8 cellular contexts compared by ENCODE assay signal in genomic region chr2:85589982-85590791, GRCh38. TPM values are rescaled to one million over a fixed set of nuclear protein-coding genes. Genes with fewer than 3 reads are reported as not detected.
DNase-seq lines count a peak whose midpoint lies in the region; ATAC-seq and TF ChIP-seq lines count a peak whose summit lies in the region.

No MANE protein-coding gene starts in this region.

- ATAC-seq in activated naive CD8-positive, alpha-beta T cell treated with anti-CD3 and anti-CD28 coated beads, Interleukin-2, amount 50 U/mL, for 24 hours = no peak
- peak; percentile 10 for ATAC-seq in body of pancreas
- ATAC-seq in GM19035 (IDR thresholded peaks at IDR 0.05; ENCODE audit: unreplicated experiment) = no peak
- ATAC-seq in HG02610 (IDR thresholded peaks at IDR 0.05; ENCODE audit: unreplicated experiment) = no peak

- intact Hi-C loops in body of pancreas (cut with DNase I) = no loop called here

- no peak overlapping the region for H3K4me3 Mint-ChIP-seq in activated naive CD8-positive, alpha-beta T cell
- no peak overlapping the region for H3K4me3 Mint-ChIP-seq in activated naive CD8-positive, alpha-beta T cell treated with anti-CD3 and anti-CD28 coated beads, Interleukin-2, amount 50 U/mL, for 24 hours
- H3K4me3 Mint-ChIP-seq in type B pancreatic cell = peak overlapping the region; percentile 14

- 50 to 52% methylated on average over 7 of the region's 7 CpGs for WGBS in body of pancreas, 2 donors
- WGBS in liver = 34% methylated on average over 7 of the region's 7 CpGs

- H3K9me3 Mint-ChIP-seq in activated naive CD8-positive, alpha-beta T cell (ENCODE audit: low read depth) = no peaks in the 10 kb centered on the region
- H3K9me3 Mint-ChIP-seq in activated naive CD8-positive, alpha-beta T cell treated with anti-CD3 and anti-CD28 coated beads, Interleukin-2, amount 50 U/mL, for 24 hours = no peaks in the 10 kb centered on the region
- H3K9me3 Mint-ChIP-seq in type B pancreatic cell = no peaks in the 10 kb centered on the region

- no peak for DNase-seq in activated naive CD8-positive, alpha-beta T cell treated with anti-CD3 and anti-CD28 coated beads, Interleukin-2, amount 50 U/mL, for 24 hours
- peak in 3 of 4 donors; percentile 51 to 67 (median 53) for DNase-seq in body of pancreas
- no peak for DNase-seq in type B pancreatic cell (ENCODE audit: extremely low spot score, unreplicated experiment)
- DNase-seq in ureter (ENCODE audit: low spot score) = no peak

- TF ChIP-seq POLR2A in body of pancreas (IDR thresholded peaks at IDR 0.05) = no peak

- peak in 1 of 2 donors; percentile 28 for TF ChIP-seq RAD21 in liver (IDR thresholded peaks at IDR 0.05)

- no peaks in the 10 kb centered on the region for H3K36me3 Mint-ChIP-seq in activated naive CD8-positive, alpha-beta T cell
- no peaks in the 10 kb centered on the region for H3K36me3 Mint-ChIP-seq in activated naive CD8-positive, alpha-beta T cell treated with anti-CD3 and anti-CD28 coated beads, Interleukin-2, amount 50 U/mL, for 24 hours (ENCODE audit: low read depth)
- no peaks in the 10 kb centered on the region for H3K36me3 Mint-ChIP-seq in type B pancreatic cell

- no peaks in the 10 kb centered on the region for H3K27me3 ChIP-seq in body of pancreas
- H3K27me3 ChIP-seq in liver (ENCODE audit: control insufficient read depth in 4 of 4, insufficient read depth in 4 of 4, low read length in 3 of 4) = no peaks in the 10 kb centered on the region

- peaks cover 37% of the 10 kb centered on the region for H3K4me1 Mint-ChIP-seq in activated naive CD8-positive, alpha-beta T cell (ENCODE audit: low read depth)
- peaks cover 36% of the 10 kb centered on the region for H3K4me1 Mint-ChIP-seq in activated naive CD8-positive, alpha-beta T cell treated with anti-CD3 and anti-CD28 coated beads, Interleukin-2, amount 50 U/mL, for 24 hours
- peaks cover 40% of the 10 kb centered on the region for H3K4me1 Mint-ChIP-seq in type B pancreatic cell (ENCODE audit: unreplicated experiment)

- H3K27ac Mint-ChIP-seq in activated naive CD8-positive, alpha-beta T cell = peak overlapping the region; percentile 66
- no peak overlapping the region for H3K27ac Mint-ChIP-seq in activated naive CD8-positive, alpha-beta T cell treated with anti-CD3 and anti-CD28 coated beads, Interleukin-2, amount 50 U/mL, for 24 hours
- H3K27ac Mint-ChIP-seq in type B pancreatic cell = peak overlapping the region; percentile 72

- no peaks in the 10 kb centered on the region for H3K27me3 Mint-ChIP-seq in activated naive CD8-positive, alpha-beta T cell
- H3K27me3 Mint-ChIP-seq in activated naive CD8-positive, alpha-beta T cell treated with anti-CD3 and anti-CD28 coated beads, Interleukin-2, amount 50 U/mL, for 24 hours = no peaks in the 10 kb centered on the region
- H3K27me3 Mint-ChIP-seq in type B pancreatic cell = no peaks in the 10 kb centered on the region

- H3K27ac ChIP-seq in body of pancreas = peak overlapping the region; percentile 49 to 79 (median 70)
- H3K27ac ChIP-seq in liver (ENCODE audit: low read depth in 1 of 2, low read length in 2 of 2) = peak overlapping the region; percentile 53 to 74

- H3K36me3 ChIP-seq in body of pancreas (replicated peaks in 1 of 2; ENCODE audit: insufficient read depth in 1 of 2, low read depth in 2 of 2) (no peaks in the 10 kb centered on the region), liver (ENCODE audit: control insufficient read depth in 4 of 4, insufficient read depth in 3 of 4, low read depth in 1 of 4, low read length in 3 of 4) (no peaks in the 10 kb centered on the region)

- peaks cover 74% of the 10 kb centered on the region for H3K4me1 ChIP-seq in body of pancreas
- H3K4me1 ChIP-seq in liver (ENCODE audit: control insufficient read depth in 4 of 4, insufficient read depth in 4 of 4, low read length in 3 of 4) = peaks cover 10 to 40% (median 27%) of the 10 kb centered on the region in 4 donors

- TF ChIP-seq CTCF in body of pancreas (IDR thresholded peaks at IDR 0.05) (no peak), liver (IDR thresholded peaks at IDR 0.05; ENCODE audit: low read depth, low read length, missing input control) (no peak), type B pancreatic cell (conservative IDR thresholded peaks at IDR 0.05) (no peak)

- H3K4me3 ChIP-seq in body of pancreas = no peak overlapping the region
- no peak overlapping the region for H3K4me3 ChIP-seq in liver (ENCODE audit: low read depth in 1 of 3, low read length in 3 of 3)

- H3K9ac ChIP-seq in liver (ENCODE audit: low read depth in 1 of 2, low read length in 2 of 2) = no peak overlapping the region

- H3K9me3 ChIP-seq in body of pancreas (no peaks in the 10 kb centered on the region), liver (ENCODE audit: control insufficient read depth in 4 of 4, low read length in 3 of 4) (no peaks in the 10 kb centered on the region)

TF ChIP-seq in liver, 16 proteins besides CTCF, POLR2A, EP300 and RAD21 (continues in another document):
- TF ChIP-seq RXRA (IDR thresholded peaks at IDR 0.05) (peak in 1 of 2 donors; percentile 29), NR2F2 (IDR thresholded peaks at IDR 0.05) (peak; percentile 26), FOXA2 (IDR thresholded peaks at IDR 0.05) (peak; percentile 65), TAF1 (conservative IDR thresholded peaks at IDR 0.05) (no peak), SP1 (IDR thresholded peaks at IDR 0.05) (peak; percentile 53), ZBTB33 (IDR thresholded peaks at IDR 0.05) (no peak), MAX (IDR thresholded peaks at IDR 0.05) (peak; percentile 26), YY1 (IDR thresholded peaks at IDR 0.05) (no peak), REST (IDR thresholded peaks at IDR 0.05) (no peak), GABPA (IDR thresholded peaks at IDR 0.05 in 1 of 2, conservative IDR thresholded peaks at IDR 0.05 in 1 of 2) (no peak), HNF4G (IDR thresholded peaks at IDR 0.05) (no peak), JUND (IDR thresholded peaks at IDR 0.05) (no peak)

RNA-seq across cellular contexts. Expression of gene RNF181, which starts 5.4 kb away (rescaled TPM):
- total RNA-seq in body of pancreas (10 to 100 TPM; 54.4 to 89.5 TPM), liver (100 to 1,000 TPM; 101 to 108 TPM), type B pancreatic cell (ENCODE audit: low replicate concordance) (70.2 and 78.8 TPM in 2 replicates), ureter (115 TPM)
- polyA plus RNA-seq in liver = 100 to 1,000 TPM; 120 to 195 TPM

RNA-seq across cellular contexts. Expression of gene VAMP5, which starts 6.0 kb away (rescaled TPM):
- total RNA-seq in body of pancreas (10 to 100 TPM in 1 of 2 donors, 1 to 10 TPM in 1; 3.0 to 10.4 TPM), liver (10 to 100 TPM in 1 of 2 donors, 1 to 10 TPM in 1; 9.7 to 11.3 TPM), type B pancreatic cell (ENCODE audit: low replicate concordance) (3.4 and 4.4 TPM in 2 replicates), ureter (32.8 TPM)
- 10 to 100 TPM; 69.1 to 74.6 TPM for polyA plus RNA-seq in liver

RNA-seq across cellular contexts. Expression of gene TMEM150A, which starts 12.3 kb away (rescaled TPM):
- total RNA-seq in body of pancreas (10 to 100 TPM; 23.1 to 24.4 TPM), liver (10 to 100 TPM; 13.1 to 18.5 TPM), type B pancreatic cell (ENCODE audit: low replicate concordance) (16.7 and 19.8 TPM in 2 replicates), ureter (19.5 TPM)
- 10 to 100 TPM; 30.7 to 32.5 TPM for polyA plus RNA-seq in liver

RNA-seq across cellular contexts. Expression of gene VAMP8, which starts 12.8 kb away (rescaled TPM):
- total RNA-seq in body of pancreas (100 to 1,000 TPM in 1 of 2 donors, 10 to 100 TPM in 1; 39.6 to 111 TPM), liver (10 to 100 TPM; 29.2 to 50.8 TPM), type B pancreatic cell (ENCODE audit: low replicate concordance) (62.8 and 157 TPM in 2 replicates), ureter (165 TPM)
- polyA plus RNA-seq in liver = 100 to 1,000 TPM; 108 to 140 TPM

RNA-seq across cellular contexts. Expression of gene C2orf68, which starts 21.7 kb away (rescaled TPM):
- total RNA-seq in body of pancreas (10 to 100 TPM in 1 of 2 donors, 1 to 10 TPM in 1; 9.9 to 14.5 TPM), liver (10 to 100 TPM in 1 of 2 donors, 1 to 10 TPM in 1; 7.6 to 13.4 TPM), type B pancreatic cell (ENCODE audit: low replicate concordance) (58.8 and 66.6 TPM in 2 replicates), ureter (43.1 TPM)
- 10 to 100 TPM in 1 of 2 donors, 1 to 10 TPM in 1; 9.8 to 20.9 TPM for polyA plus RNA-seq in liver

Comparison
In these comparisons a context has a peak if more than half of its experiments do, and no peak if none do; other contexts are left out.
1. DNase-seq: peak in body of pancreas (3 of 4); none in activated naive CD8-positive, alpha-beta T cell treated with anti-CD3 and anti-CD28 coated beads, Interleukin-2, amount 50 U/mL, for 24 hours (single experiment), type B pancreatic cell (single experiment) and ureter (single experiment).